Comparison of ENCODE assay signal across 3 cellular contexts in genomic region chrX:85089321-85089840, GRCh38.
"Had no signal": no experiment of that assay in that cellular context is flagged by ENCODE, and none has a peak within 500 bp of the region (broad histone marks: within the 10 kb centered on the region; RNA-seq: fewer than 3 reads in every experiment).

No MANE protein-coding gene starts in this region.

- ATAC-seq: GM12878 had no signal

- DNase-seq: GDM1, GF-D8 had no signal

- H3K4me3 ChIP-seq: GM12878 had no signal
